Comparison of ENCODE assay signal across 8 cellular contexts in the genomic region with DNA sequence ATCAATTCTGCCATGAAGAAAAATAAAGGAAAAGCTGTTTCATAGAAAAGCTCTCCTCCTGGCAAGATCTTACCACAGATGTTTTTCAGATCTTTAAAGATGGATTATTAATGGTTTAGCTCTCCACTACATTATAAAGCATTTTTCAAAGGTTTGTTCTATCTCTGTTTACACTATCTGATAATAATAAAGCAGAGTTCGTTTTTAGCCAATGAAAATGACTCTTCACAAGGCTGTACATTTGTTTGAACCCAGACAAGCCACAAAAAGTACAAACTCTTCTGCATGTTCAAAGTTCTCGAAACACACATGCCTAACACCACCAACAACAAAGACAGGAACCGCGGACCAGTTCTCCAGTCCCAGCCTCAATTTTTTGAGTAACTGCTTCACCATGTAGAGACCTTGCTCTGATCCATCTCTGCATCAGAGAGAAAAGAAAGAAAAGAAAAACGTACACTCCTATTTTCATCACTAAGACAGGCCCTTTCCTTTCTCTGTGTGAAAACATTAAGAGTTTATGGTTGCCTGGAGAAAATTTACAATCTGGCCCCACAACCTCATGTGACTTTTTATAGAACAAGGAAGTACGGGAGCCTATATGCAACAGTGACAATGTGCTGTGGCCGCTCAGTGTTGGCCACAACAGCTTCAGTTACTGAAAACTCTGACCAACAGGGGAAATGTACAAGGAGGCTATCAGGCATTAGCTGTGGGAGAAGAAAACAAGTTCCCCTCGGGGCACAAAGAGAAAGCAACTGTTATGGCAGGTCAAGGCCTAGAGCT.
DNase-seq lines count a peak whose midpoint lies in the region; ATAC-seq and TF ChIP-seq lines count a peak whose summit lies in the region.

No MANE protein-coding gene starts in this region.

- peak; percentile 20 for DNase-seq in stimulated activated CD4-positive, alpha-beta T cell treated with anti-CD3 and anti-CD28 coated beads, Interleukin-4, amount 100 ng/mL, for 24 hours
- no peak for DNase-seq in stimulated activated CD4-positive, alpha-beta T cell treated with anti-CD3 and anti-CD28 coated beads, Interleukin-15, amount 100 ng/mL, for 24 hours
- DNase-seq in SIG-M5 (lab: John Stamatoyannopoulos, UW), result peak; percentile 16
- peak; percentile 67 for DNase-seq in iris pigment epithelial cell (ENCODE audit: low read depth)
- DNase-seq in vagina (ENCODE audit: extremely low spot score in 2 of 2), result no peak
- DNase-seq in HCEC 1CT, result no peak
- DNase-seq in AG08395 (ENCODE audit: low spot score), result no peak

- no peak for TF ChIP-seq CTCF in vagina (IDR thresholded peaks at IDR 0.05)

- intact Hi-C loops in vagina (cut with DNase I), result no loop called here

- H3K4me1 ChIP-seq in vagina, result peaks cover 32% of the 10 kb centered on the region

- no peak for TF ChIP-seq POLR2A in vagina (IDR thresholded peaks at IDR 0.05)

- H3K27ac ChIP-seq in vagina, result peak overlapping the region; percentile 16

- no peaks in the 10 kb centered on the region for H3K27me3 ChIP-seq in vagina

- H3K9me3 ChIP-seq in vagina, result no peaks in the 10 kb centered on the region

- no peaks in the 10 kb centered on the region for H3K36me3 ChIP-seq in vagina

- ATAC-seq in GM21576 (IDR thresholded peaks at IDR 0.05; ENCODE audit: unreplicated experiment), result no peak

- H3K4me3 ChIP-seq in vagina, result no peak overlapping the region

Comparison
In these comparisons a context has a peak if more than half of its experiments do, and no peak if none do; other contexts are left out.
1. DNase-seq: peak in stimulated activated CD4-positive, alpha-beta T cell treated with anti-CD3 and anti-CD28 coated beads, Interleukin-4, amount 100 ng/mL, for 24 hours (single experiment), SIG-M5 (single experiment) and iris pigment epithelial cell (single experiment); none in stimulated activated CD4-positive, alpha-beta T cell treated with anti-CD3 and anti-CD28 coated beads, Interleukin-15, amount 100 ng/mL, for 24 hours (single experiment), vagina (0 of 2), HCEC 1CT (single experiment) and AG08395 (single experiment).